ENCODE assay signal across 8 cellular contexts in genomic region chr17:82294086-82294773, GRCh38. TPM values are rescaled to one million over a fixed set of nuclear protein-coding genes. Genes with fewer than 3 reads are reported as not detected.
DNase-seq lines count a peak whose midpoint lies in the region; ATAC-seq and TF ChIP-seq lines count a peak whose summit lies in the region.

No MANE protein-coding gene starts in this region.

- H3K9me3 ChIP-seq in liver (ENCODE audit: control insufficient read depth in 4 of 4, low read length in 3 of 4) (no peaks in the 10 kb centered on the region), tibial nerve (no peaks in the 10 kb centered on the region)

- H3K4me3 Mint-ChIP-seq in activated naive CD4-positive, alpha-beta T cell treated with anti-CD3 and anti-CD28 coated beads for 36 hours = peak overlapping the region; percentile 80

- no peak for TF ChIP-seq EP300 in tibial nerve (IDR thresholded peaks at IDR 0.05)

- H3K36me3 ChIP-seq in liver (ENCODE audit: control insufficient read depth in 4 of 4, insufficient read depth in 3 of 4, low read depth in 1 of 4, low read length in 3 of 4) (no peaks in the 10 kb centered on the region), tibial nerve (no peaks in the 10 kb centered on the region)

- CTCF ChIA-PET in activated naive CD4-positive, alpha-beta T cell treated with anti-CD3 and anti-CD28 coated beads for 36 hours (lab: Charles Lee) = interaction anchor here (0.9 kb wide), 1 partner anchor 27 kb away, joined by 3 read pairs; no protein-coding TSS in a partner anchor

- peak overlapping the region; percentile 75 to 78 for H3K27ac ChIP-seq in liver (ENCODE audit: low read depth in 1 of 2, low read length in 2 of 2)
- H3K27ac ChIP-seq in tibial nerve = peak overlapping the region; percentile 85 to 98 (median 90)

- no peak for TF ChIP-seq RAD21 in liver (IDR thresholded peaks at IDR 0.05)

- H3K9ac ChIP-seq in liver (ENCODE audit: low read depth in 1 of 2, low read length in 2 of 2) = no peak overlapping the region

- peak overlapping the region; percentile 73 for H3K27ac Mint-ChIP-seq in activated naive CD4-positive, alpha-beta T cell treated with anti-CD3 and anti-CD28 coated beads for 36 hours

- in situ Hi-C loops in astrocyte of the spinal cord (cut with HindIII; ENCODE audit: low sequenced_read_pairs) = no loop called here

- intact Hi-C loops in activated naive CD4-positive, alpha-beta T cell treated with anti-CD3 and anti-CD28 coated beads for 36 hours (cut with micrococcal nuclease) = loop anchor here (10.0 kb wide), 1 partner anchor 89 kb away; no protein-coding TSS in a partner anchor

- H3K9me3 Mint-ChIP-seq in activated naive CD4-positive, alpha-beta T cell treated with anti-CD3 and anti-CD28 coated beads for 36 hours = no peaks in the 10 kb centered on the region

- H3K27me3 ChIP-seq in liver (ENCODE audit: control insufficient read depth in 4 of 4, insufficient read depth in 4 of 4, low read length in 3 of 4) (no peaks in the 10 kb centered on the region), tibial nerve (no peaks in the 10 kb centered on the region)

- no peaks in the 10 kb centered on the region for H3K27me3 Mint-ChIP-seq in activated naive CD4-positive, alpha-beta T cell treated with anti-CD3 and anti-CD28 coated beads for 36 hours (ENCODE audit: low read depth)

- TF ChIP-seq POLR2A in tibial nerve (IDR thresholded peaks at IDR 0.05) = no peak

- no peak for DNase-seq in activated naive CD4-positive, alpha-beta T cell treated with anti-CD3 and anti-CD28 coated beads for 36 hours
- no peak for DNase-seq in activated naive CD4-positive, alpha-beta T cell treated with Interleukin-2 at 50 U/mL for 16 hours
- no peak for DNase-seq in astrocyte of the spinal cord (ENCODE audit: low read depth, low spot score)
- no peak for DNase-seq in tibial nerve (ENCODE audit: low spot score in 2 of 2)
- DNase-seq in COR-L47 (lab: John Stamatoyannopoulos, UW) = no peak

- H3K4me1 ChIP-seq in liver (ENCODE audit: control insufficient read depth in 4 of 4, insufficient read depth in 4 of 4, low read length in 3 of 4) (peaks cover 6 to 46% (median 32%) of the 10 kb centered on the region in 4 donors), tibial nerve (peaks cover 0 to 59% (median 39%) of the 10 kb centered on the region in 4 donors)

- ATAC-seq in GM21737 (IDR thresholded peaks at IDR 0.05; ENCODE audit: unreplicated experiment) (no peak), GM21576 (IDR thresholded peaks at IDR 0.05; ENCODE audit: unreplicated experiment) (no peak)

- H3K36me3 Mint-ChIP-seq in activated naive CD4-positive, alpha-beta T cell treated with anti-CD3 and anti-CD28 coated beads for 36 hours (ENCODE audit: low read depth) = peaks cover 16% of the 10 kb centered on the region

- peaks cover 51% of the 10 kb centered on the region for H3K4me1 Mint-ChIP-seq in activated naive CD4-positive, alpha-beta T cell treated with anti-CD3 and anti-CD28 coated beads for 36 hours (ENCODE audit: low read depth)

- 84% methylated on average over 14 of the region's 14 CpGs for WGBS in liver
- 86 to 88% methylated on average over 14 of the region's 14 CpGs for WGBS in tibial nerve, 2 donors

- TF ChIP-seq CTCF in astrocyte of the spinal cord (IDR thresholded peaks at IDR 0.05; ENCODE audit: low read depth, low read length) = no peak
- no peak for TF ChIP-seq CTCF in liver (IDR thresholded peaks at IDR 0.05; ENCODE audit: low read depth, low read length, missing input control)
- TF ChIP-seq CTCF in tibial nerve (IDR thresholded peaks at IDR 0.05) = no peak

- peak overlapping the region; percentile 42 for H3K4me3 ChIP-seq in astrocyte of the spinal cord (ENCODE audit: low read depth, low read length)
- H3K4me3 ChIP-seq in liver (ENCODE audit: low read depth in 1 of 3, low read length in 3 of 3) = no peak overlapping the region
- peak overlapping the region in 3 of 4 donors; percentile 28 to 71 (median 39) for H3K4me3 ChIP-seq in tibial nerve

TF ChIP-seq in liver, 16 proteins besides CTCF, POLR2A, EP300 and RAD21:
- TF ChIP-seq FOXA1 (IDR thresholded peaks at IDR 0.05) = no peak
- no peak for TF ChIP-seq HNF4A (conservative IDR thresholded peaks at IDR 0.05)
- no peak for TF ChIP-seq TAF1 (conservative IDR thresholded peaks at IDR 0.05)
- no peak for TF ChIP-seq HNF4G (IDR thresholded peaks at IDR 0.05)
- no peak for TF ChIP-seq RXRA (IDR thresholded peaks at IDR 0.05)
- no peak for TF ChIP-seq YY1 (IDR thresholded peaks at IDR 0.05)
- no peak for TF ChIP-seq GABPA (IDR thresholded peaks at IDR 0.05 in 1 of 2, conservative IDR thresholded peaks at IDR 0.05 in 1 of 2)
- TF ChIP-seq ATF3 (IDR thresholded peaks at IDR 0.05) = no peak
- TF ChIP-seq NR2F2 (IDR thresholded peaks at IDR 0.05) = no peak
- TF ChIP-seq FOXA2 (IDR thresholded peaks at IDR 0.05) = no peak
- TF ChIP-seq SP1 (IDR thresholded peaks at IDR 0.05) = no peak
- no peak for TF ChIP-seq EGR1 (IDR thresholded peaks at IDR 0.05; ENCODE audit: low read depth in 2 of 2)
- TF ChIP-seq JUND (IDR thresholded peaks at IDR 0.05) = no peak
- no peak for TF ChIP-seq MAX (IDR thresholded peaks at IDR 0.05)
- no peak for TF ChIP-seq REST (IDR thresholded peaks at IDR 0.05)
- TF ChIP-seq ZBTB33 (IDR thresholded peaks at IDR 0.05) = no peak
TF ChIP-seq in liver: peak in this region for 0.

RNA-seq across cellular contexts. Expression of gene CSNK1D, which starts 20.7 kb away (rescaled TPM):
- total RNA-seq in activated naive CD4-positive, alpha-beta T cell treated with anti-CD3 and anti-CD28 coated beads for 36 hours = 100 to 1,000 TPM in 1 of 2 experiments, 10 to 100 TPM in 1; 99.8 to 100 TPM
- total RNA-seq in liver (10 to 100 TPM; 22.0 to 49.0 TPM), tibial nerve (100 to 1,000 TPM in 3 of 4 donors, 10 to 100 TPM in 1; 93.9 to 160 (median 124) TPM)
- 10 to 100 TPM; 29.0 to 39.3 TPM for polyA plus RNA-seq in liver

RNA-seq across cellular contexts. Expression of gene CD7, which starts 23.2 kb away (rescaled TPM):
- 100 to 1,000 TPM; 635 to 646 TPM for total RNA-seq in activated naive CD4-positive, alpha-beta T cell treated with anti-CD3 and anti-CD28 coated beads for 36 hours
- total RNA-seq in liver = 1 to 10 TPM; 1.4 to 1.5 TPM
- polyA plus RNA-seq in liver = 1 to 10 TPM; 1.0 to 1.4 TPM
- total RNA-seq in tibial nerve = under 1 TPM in 2 of 4 donors, not detected in 2; 0.63 to 0.90 TPM

RNA-seq across cellular contexts. Expression of gene SECTM1, which starts 39.3 kb away (rescaled TPM):
- total RNA-seq in activated naive CD4-positive, alpha-beta T cell treated with anti-CD3 and anti-CD28 coated beads for 36 hours = 1 to 10 TPM; 2.8 to 3.8 TPM
- total RNA-seq in liver = 10 to 100 TPM in 1 of 2 donors, 1 to 10 TPM in 1; 3.6 to 14.2 TPM
- polyA plus RNA-seq in liver = 1 to 10 TPM; 1.3 to 5.7 TPM
- total RNA-seq in tibial nerve = 10 to 100 TPM in 3 of 4 donors, 1 to 10 TPM in 1; 6.9 to 12.6 (median 11.3) TPM

Comparison
In these comparisons a context has a peak if more than half of its experiments do, and no peak if none do; other contexts are left out.
1. H3K4me3 ChIP-seq: peak in astrocyte of the spinal cord (single experiment) and tibial nerve (3 of 4); none in liver (0 of 3).
2. RNA of gene CD7, which starts 23.2 kb away (total RNA-seq): 635 to 646 TPM in activated naive CD4-positive, alpha-beta T cell treated with anti-CD3 and anti-CD28 coated beads for 36 hours; 1.4 to 1.5 TPM in liver and 0.63 to 0.90 TPM in tibial nerve; every median in the first group is over 100 times any median in the second.